Comparison of ENCODE assay signal across 1 cellular context in the genomic region with DNA sequence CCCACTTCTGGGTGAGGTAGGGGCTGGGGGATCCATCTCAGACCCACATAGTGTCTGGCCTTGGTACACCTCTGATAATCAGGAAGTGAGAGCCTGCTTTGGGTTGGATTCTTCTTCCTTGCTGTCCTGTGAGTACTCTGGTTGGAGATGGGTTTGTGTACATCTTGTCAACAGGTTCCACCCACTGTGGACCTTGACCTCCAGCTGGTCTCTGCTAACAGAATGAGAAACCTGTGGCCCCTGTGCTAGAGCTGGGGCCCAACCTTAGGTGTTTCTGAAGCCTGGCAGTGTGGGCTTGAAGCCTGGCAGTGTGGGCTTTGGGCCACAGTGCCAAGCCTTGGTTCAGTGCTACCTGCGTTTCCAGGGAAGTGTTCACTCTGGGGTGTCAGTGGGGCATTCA.
TF ChIP-seq lines count a peak whose summit lies in the region.

No MANE protein-coding gene starts in this region.

TF ChIP-seq in HepG2, 621 proteins besides CTCF, POLR2A, EP300 and RAD21 (continued from another document and continues in another):
- TF ChIP-seq, protein P1, sequence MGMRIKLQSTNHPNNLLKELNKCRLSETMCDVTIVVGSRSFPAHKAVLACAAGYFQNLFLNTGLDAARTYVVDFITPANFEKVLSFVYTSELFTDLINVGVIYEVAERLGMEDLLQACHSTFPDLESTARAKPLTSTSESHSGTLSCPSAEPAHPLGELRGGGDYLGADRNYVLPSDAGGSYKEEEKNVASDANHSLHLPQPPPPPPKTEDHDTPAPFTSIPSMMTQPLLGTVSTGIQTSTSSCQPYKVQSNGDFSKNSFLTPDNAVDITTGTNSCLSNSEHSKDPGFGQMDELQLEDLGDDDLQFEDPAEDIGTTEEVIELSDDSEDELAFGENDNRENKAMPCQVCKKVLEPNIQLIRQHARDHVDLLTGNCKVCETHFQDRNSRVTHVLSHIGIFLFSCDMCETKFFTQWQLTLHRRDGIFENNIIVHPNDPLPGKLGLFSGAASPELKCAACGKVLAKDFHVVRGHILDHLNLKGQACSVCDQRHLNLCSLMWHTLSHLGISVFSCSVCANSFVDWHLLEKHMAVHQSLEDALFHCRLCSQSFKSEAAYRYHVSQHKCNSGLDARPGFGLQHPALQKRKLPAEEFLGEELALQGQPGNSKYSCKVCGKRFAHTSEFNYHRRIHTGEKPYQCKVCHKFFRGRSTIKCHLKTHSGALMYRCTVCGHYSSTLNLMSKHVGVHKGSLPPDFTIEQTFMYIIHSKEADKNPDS (CRISPR knock-in tag; IDR thresholded peaks at IDR 0.05): peak; percentile 72; the same call in 1 of the 2 replicates
- TF ChIP-seq ZNF292 (CRISPR knock-in tag; IDR thresholded peaks at IDR 0.05; ENCODE audit: borderline replicate concordance, low read depth) (no peak; the same call in 1 of the 2 replicates), PAWR (CRISPR knock-in tag; IDR thresholded peaks at IDR 0.05; ENCODE audit: borderline replicate concordance) (no peak), DZIP1 (CRISPR knock-in tag; IDR thresholded peaks at IDR 0.05) (no peak), IRF9 (CRISPR knock-in tag; IDR thresholded peaks at IDR 0.05; ENCODE audit: borderline replicate concordance) (no peak), PHF20 (CRISPR knock-in tag; IDR thresholded peaks at IDR 0.05) (peak; percentile 40; the same call in 1 of the 2 replicates), ZNF605 (CRISPR knock-in tag; IDR thresholded peaks at IDR 0.05) (no peak), SOX13 (IDR thresholded peaks at IDR 0.05) (peak; percentile 29; the same call in 1 of the 2 replicates), SOX13 (CRISPR knock-in tag; conservative IDR thresholded peaks at IDR 0.05 in 1 of 2, IDR thresholded peaks at IDR 0.05 in 1 of 2) (peak in 1 of 2 experiments; percentile 73; a peak in 2 of 4 replicates), YEATS2 (CRISPR knock-in tag; IDR thresholded peaks at IDR 0.05; ENCODE audit: borderline replicate concordance) (peak; percentile 59; the same call in 1 of the 2 replicates), ZNF784 (CRISPR knock-in tag; IDR thresholded peaks at IDR 0.05; ENCODE audit: borderline replicate concordance) (no peak), TSC22D2 (CRISPR knock-in tag; IDR thresholded peaks at IDR 0.05; ENCODE audit: borderline replicate concordance) (0 out of 2 replicates have a peak, but pooled peaks have one; percentile 28), NR1H2 (CRISPR knock-in tag; IDR thresholded peaks at IDR 0.05; ENCODE audit: borderline replicate concordance, low read depth) (no peak), TCF12 (IDR thresholded peaks at IDR 0.05) (no peak), TCF12 (CRISPR knock-in tag; IDR thresholded peaks at IDR 0.05) (no peak), ZFP62 (CRISPR knock-in tag; IDR thresholded peaks at IDR 0.05) (no peak), ZFP37 (CRISPR knock-in tag; IDR thresholded peaks at IDR 0.05; ENCODE audit: borderline replicate concordance) (no peak), ZNF572 (CRISPR knock-in tag; IDR thresholded peaks at IDR 0.05) (no peak), SRSF9 (IDR thresholded peaks at IDR 0.05; ENCODE audit: borderline replicate concordance, insufficient read depth, low read depth, low read length, poor library complexity, severe bottlenecking) (no peak), FOXM1 (CRISPR knock-in tag; IDR thresholded peaks at IDR 0.05) (no peak), ZNF615 (CRISPR knock-in tag; IDR thresholded peaks at IDR 0.05; ENCODE audit: borderline replicate concordance) (no peak), ZNF775 (CRISPR knock-in tag; IDR thresholded peaks at IDR 0.05; ENCODE audit: borderline replicate concordance) (no peak), AHDC1 (CRISPR knock-in tag; IDR thresholded peaks at IDR 0.05; ENCODE audit: borderline replicate concordance) (peak; percentile 40; the same call in 1 of the 2 replicates)
- TF ChIP-seq, protein P2, sequence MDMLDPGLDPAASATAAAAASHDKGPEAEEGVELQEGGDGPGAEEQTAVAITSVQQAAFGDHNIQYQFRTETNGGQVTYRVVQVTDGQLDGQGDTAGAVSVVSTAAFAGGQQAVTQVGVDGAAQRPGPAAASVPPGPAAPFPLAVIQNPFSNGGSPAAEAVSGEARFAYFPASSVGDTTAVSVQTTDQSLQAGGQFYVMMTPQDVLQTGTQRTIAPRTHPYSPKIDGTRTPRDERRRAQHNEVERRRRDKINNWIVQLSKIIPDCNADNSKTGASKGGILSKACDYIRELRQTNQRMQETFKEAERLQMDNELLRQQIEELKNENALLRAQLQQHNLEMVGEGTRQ (IDR thresholded peaks at IDR 0.05; ENCODE audit: low read depth, low read length): no peak
- TF ChIP-seq, protein P2 (CRISPR knock-in tag; IDR thresholded peaks at IDR 0.05; ENCODE audit: borderline replicate concordance): no peak
- TF ChIP-seq, protein P3, sequence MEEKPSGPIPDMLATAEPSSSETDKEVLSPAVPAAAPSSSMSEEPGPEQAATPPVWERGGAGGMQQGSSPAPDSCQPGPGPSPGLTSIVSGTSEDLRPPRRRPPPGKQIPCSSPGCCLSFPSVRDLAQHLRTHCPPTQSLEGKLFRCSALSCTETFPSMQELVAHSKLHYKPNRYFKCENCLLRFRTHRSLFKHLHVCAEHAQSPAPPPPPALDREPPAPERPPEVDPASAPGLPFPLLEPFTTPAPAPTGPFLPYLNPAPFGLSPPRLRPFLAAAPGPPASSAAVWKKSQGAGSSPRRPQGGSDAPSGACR (CRISPR knock-in tag; IDR thresholded peaks at IDR 0.05): no peak
- TF ChIP-seq, protein P4, sequence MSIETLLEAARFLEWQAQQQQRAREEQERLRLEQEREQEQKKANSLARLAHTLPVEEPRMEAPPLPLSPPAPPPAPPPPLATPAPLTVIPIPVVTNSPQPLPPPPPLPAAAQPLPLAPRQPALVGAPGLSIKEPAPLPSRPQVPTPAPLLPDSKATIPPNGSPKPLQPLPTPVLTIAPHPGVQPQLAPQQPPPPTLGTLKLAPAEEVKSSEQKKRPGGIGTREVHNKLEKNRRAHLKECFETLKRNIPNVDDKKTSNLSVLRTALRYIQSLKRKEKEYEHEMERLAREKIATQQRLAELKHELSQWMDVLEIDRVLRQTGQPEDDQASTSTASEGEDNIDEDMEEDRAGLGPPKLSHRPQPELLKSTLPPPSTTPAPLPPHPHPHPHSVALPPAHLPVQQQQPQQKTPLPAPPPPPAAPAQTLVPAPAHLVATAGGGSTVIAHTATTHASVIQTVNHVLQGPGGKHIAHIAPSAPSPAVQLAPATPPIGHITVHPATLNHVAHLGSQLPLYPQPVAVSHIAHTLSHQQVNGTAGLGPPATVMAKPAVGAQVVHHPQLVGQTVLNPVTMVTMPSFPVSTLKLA (IDR thresholded peaks at IDR 0.05): 0 out of 2 replicates have a peak, but pooled peaks have one; percentile 15
- TF ChIP-seq, protein P5, sequence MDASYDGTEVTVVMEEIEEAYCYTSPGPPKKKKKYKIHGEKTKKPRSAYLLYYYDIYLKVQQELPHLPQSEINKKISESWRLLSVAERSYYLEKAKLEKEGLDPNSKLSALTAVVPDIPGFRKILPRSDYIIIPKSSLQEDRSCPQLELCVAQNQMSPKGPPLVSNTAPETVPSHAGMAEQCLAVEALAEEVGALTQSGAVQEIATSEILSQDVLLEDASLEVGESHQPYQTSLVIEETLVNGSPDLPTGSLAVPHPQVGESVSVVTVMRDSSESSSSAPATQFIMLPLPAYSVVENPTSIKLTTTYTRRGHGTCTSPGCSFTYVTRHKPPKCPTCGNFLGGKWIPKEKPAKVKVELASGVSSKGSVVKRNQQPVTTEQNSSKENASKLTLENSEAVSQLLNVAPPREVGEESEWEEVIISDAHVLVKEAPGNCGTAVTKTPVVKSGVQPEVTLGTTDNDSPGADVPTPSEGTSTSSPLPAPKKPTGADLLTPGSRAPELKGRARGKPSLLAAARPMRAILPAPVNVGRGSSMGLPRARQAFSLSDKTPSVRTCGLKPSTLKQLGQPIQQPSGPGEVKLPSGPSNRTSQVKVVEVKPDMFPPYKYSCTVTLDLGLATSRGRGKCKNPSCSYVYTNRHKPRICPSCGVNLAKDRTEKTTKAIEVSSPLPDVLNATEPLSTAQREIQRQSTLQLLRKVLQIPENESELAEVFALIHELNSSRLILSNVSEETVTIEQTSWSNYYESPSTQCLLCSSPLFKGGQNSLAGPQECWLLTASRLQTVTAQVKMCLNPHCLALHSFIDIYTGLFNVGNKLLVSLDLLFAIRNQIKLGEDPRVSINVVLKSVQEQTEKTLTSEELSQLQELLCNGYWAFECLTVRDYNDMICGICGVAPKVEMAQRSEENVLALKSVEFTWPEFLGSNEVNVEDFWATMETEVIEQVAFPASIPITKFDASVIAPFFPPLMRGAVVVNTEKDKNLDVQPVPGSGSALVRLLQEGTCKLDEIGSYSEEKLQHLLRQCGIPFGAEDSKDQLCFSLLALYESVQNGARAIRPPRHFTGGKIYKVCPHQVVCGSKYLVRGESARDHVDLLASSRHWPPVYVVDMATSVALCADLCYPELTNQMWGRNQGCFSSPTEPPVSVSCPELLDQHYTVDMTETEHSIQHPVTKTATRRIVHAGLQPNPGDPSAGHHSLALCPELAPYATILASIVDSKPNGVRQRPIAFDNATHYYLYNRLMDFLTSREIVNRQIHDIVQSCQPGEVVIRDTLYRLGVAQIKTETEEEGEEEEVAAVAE (CRISPR knock-in tag; IDR thresholded peaks at IDR 0.05; ENCODE audit: borderline replicate concordance): no peak
